Comparison of ENCODE assay signal across 16 cellular contexts in the genomic region with DNA sequence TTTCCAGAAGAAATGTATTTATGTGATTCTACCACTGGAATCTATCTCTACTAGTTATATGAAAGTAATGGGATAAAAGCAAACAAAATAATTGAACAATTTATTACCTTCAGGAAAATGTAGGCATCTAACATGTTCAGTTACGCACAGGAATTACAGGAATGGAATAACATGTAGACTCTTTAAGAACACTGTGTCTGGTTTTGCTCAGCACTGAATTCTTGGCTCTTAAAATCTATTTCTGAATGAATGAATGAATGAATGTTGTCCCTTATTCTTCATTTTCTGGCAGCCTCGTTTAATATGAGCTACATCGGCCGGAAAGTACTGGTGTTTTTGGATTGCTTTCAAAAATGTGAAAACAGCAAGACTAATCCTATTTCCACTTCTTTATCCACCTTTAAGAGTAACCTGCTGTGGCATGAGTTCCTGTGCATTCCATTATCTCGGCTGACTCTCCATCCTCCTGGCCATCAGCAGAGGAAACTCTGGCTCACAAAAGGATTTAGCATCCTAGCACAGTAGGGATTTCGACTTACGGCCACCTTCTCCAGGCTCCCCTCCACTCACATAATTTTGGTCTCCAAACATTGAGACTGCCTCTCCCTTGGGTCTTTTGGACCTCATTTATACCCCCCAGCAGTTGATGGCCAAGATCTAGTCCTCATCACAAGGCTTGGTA.
DNase-seq lines count a peak whose midpoint lies in the region; ATAC-seq and TF ChIP-seq lines count a peak whose summit lies in the region.
"Had no signal": no experiment of that assay in that cellular context is flagged by ENCODE, and none has a peak within 500 bp of the region (broad histone marks: within the 10 kb centered on the region; RNA-seq: fewer than 3 reads in every experiment).

No MANE protein-coding gene starts in this region.

- H3K4me3 Mint-ChIP-seq in CD4-positive, alpha-beta memory T cell = peak overlapping the region in 7 of 8 donors; percentile 32 to 78 (median 66)
- H3K4me3 Mint-ChIP-seq in activated naive CD8-positive, alpha-beta T cell treated with anti-CD3 and anti-CD28 coated beads, Interleukin-2, amount 10 ng/mL, durations not matched to agents 7 days and 5 days = no peak overlapping the region

- H3K9me3 Mint-ChIP-seq in CD4-positive, alpha-beta memory T cell = peaks cover 0 to 4% (median 0%) of the 10 kb centered on the region in 8 donors
- H3K9me3 Mint-ChIP-seq in activated naive CD8-positive, alpha-beta T cell treated with anti-CD3 and anti-CD28 coated beads, Interleukin-2, amount 10 ng/mL, durations not matched to agents 7 days and 5 days = peaks cover 2% of the 10 kb centered on the region

- H3K27me3 Mint-ChIP-seq in CD4-positive, alpha-beta memory T cell = no peaks in the 10 kb centered on the region
- H3K27me3 Mint-ChIP-seq in activated naive CD8-positive, alpha-beta T cell treated with anti-CD3 and anti-CD28 coated beads, Interleukin-2, amount 10 ng/mL, durations not matched to agents 7 days and 5 days = no peaks in the 10 kb centered on the region

- DNase-seq in A673 (ENCODE audit: low spot score) (peak; percentile 35), mesendoderm (peak; percentile 27), adrenal gland (no peak)
- DNase-seq in CD4-positive, alpha-beta memory T cell = no peak
- DNase-seq in activated naive CD8-positive, alpha-beta T cell treated with anti-CD3 and anti-CD28 coated beads, Interleukin-2, amount 10 ng/mL, durations not matched to agents 7 days and 5 days = no peak
- DNase-seq: activated CD4-positive, CD25-positive, alpha-beta regulatory T cell treated with anti-CD3 and anti-CD28 coated beads, Interleukin-2, amount 50 U/mL, for 72 hours; cerebellar nuclear complex; NCI-H2029; NCI-H524; SHP77 treated with DMSO at 0.1 percent for 48 hours; stimulated activated CD4-positive, alpha-beta T cell treated with anti-CD3 and anti-CD28 coated beads, Interleukin-1b, Interleukin-23, amount 100 ng/mL, for 48 hours had no signal

- H2BK120ac ChIP-seq in mesendoderm (ENCODE audit: low read depth, low read length) = no peak overlapping the region

- no peak overlapping the region for H3K4me2 ChIP-seq in mesendoderm (ENCODE audit: low read length)

- no peak overlapping the region for H2BK5ac ChIP-seq in mesendoderm (ENCODE audit: low read length)

- H2AK5ac ChIP-seq in mesendoderm (ENCODE audit: low read length) = no peak overlapping the region

- peak overlapping the region; percentile 68 to 98 (median 96) for H3K27ac Mint-ChIP-seq in CD4-positive, alpha-beta memory T cell
- peak overlapping the region; percentile 57 for H3K27ac Mint-ChIP-seq in activated naive CD8-positive, alpha-beta T cell treated with anti-CD3 and anti-CD28 coated beads, Interleukin-2, amount 10 ng/mL, durations not matched to agents 7 days and 5 days

- no peaks in the 10 kb centered on the region for H3K36me3 ChIP-seq in A673 (ENCODE audit: insufficient read depth, low read length, poor library complexity, severe bottlenecking)
- no peaks in the 10 kb centered on the region for H3K36me3 ChIP-seq in CD4-positive, alpha-beta memory T cell (ENCODE audit: insufficient read depth, low read length)
- H3K36me3 ChIP-seq in mesendoderm (ENCODE audit: control insufficient read depth, insufficient read depth, low read length) = no peaks in the 10 kb centered on the region
- H3K36me3 ChIP-seq in adrenal gland (replicated peaks in 1 of 2) = no peaks in the 10 kb centered on the region

- ATAC-seq in activated naive CD8-positive, alpha-beta T cell treated with anti-CD3 and anti-CD28 coated beads, Interleukin-2, amount 10 ng/mL, durations not matched to agents 7 days and 5 days (ENCODE audit: low read depth) = no peak
- ATAC-seq in GM19324 (IDR thresholded peaks at IDR 0.05; ENCODE audit: low FRiP score, unreplicated experiment) (no peak), HG03432 (IDR thresholded peaks at IDR 0.05; ENCODE audit: unreplicated experiment) (no peak), GM18520 (IDR thresholded peaks at IDR 0.05; ENCODE audit: unreplicated experiment) (no peak)
- ATAC-seq: HepG2, sciatic nerve had no signal

- H3K4me1 ChIP-seq in A673 (ENCODE audit: insufficient read depth, low read length, poor library complexity, severe bottlenecking) = no peaks in the 10 kb centered on the region
- H3K4me1 ChIP-seq in CD4-positive, alpha-beta memory T cell (ENCODE audit: insufficient read depth, low read length) = peaks cover 91% of the 10 kb centered on the region
- peaks cover 1% of the 10 kb centered on the region for H3K4me1 ChIP-seq in mesendoderm (ENCODE audit: control insufficient read depth, low read depth, low read length)
- H3K4me1 ChIP-seq in adrenal gland (replicated peaks in 1 of 2) = peaks cover 0 to 9% of the 10 kb centered on the region in 2 donors

- H3K79me1 ChIP-seq in mesendoderm (ENCODE audit: low read length) = no peaks in the 10 kb centered on the region

- H3K4me3 ChIP-seq in A673 (ENCODE audit: low read depth, low read length, poor library complexity, severe bottlenecking) (no peak overlapping the region), mesendoderm (ENCODE audit: low read length) (no peak overlapping the region), adrenal gland (no peak overlapping the region)
- H3K4me3 ChIP-seq in CD4-positive, alpha-beta memory T cell (ENCODE audit: low read length in 2 of 2) = no peak overlapping the region

- H3K36me3 Mint-ChIP-seq in CD4-positive, alpha-beta memory T cell = peaks cover 18 to 32% of the 10 kb centered on the region in 2 donors
- peaks cover 12% of the 10 kb centered on the region for H3K36me3 Mint-ChIP-seq in activated naive CD8-positive, alpha-beta T cell treated with anti-CD3 and anti-CD28 coated beads, Interleukin-2, amount 10 ng/mL, durations not matched to agents 7 days and 5 days

- H4K8ac ChIP-seq in mesendoderm (ENCODE audit: low read depth, low read length) = no peak overlapping the region

- H3K9me3 ChIP-seq in A673 (ENCODE audit: low read depth, low read length, poor library complexity, severe bottlenecking) (no peaks in the 10 kb centered on the region), adrenal gland (replicated peaks in 1 of 3) (no peaks in the 10 kb centered on the region)
- no peaks in the 10 kb centered on the region for H3K9me3 ChIP-seq in CD4-positive, alpha-beta memory T cell (ENCODE audit: control insufficient read depth in 1 of 2, low read length in 2 of 2)

- H3K79me2 ChIP-seq in mesendoderm (ENCODE audit: control insufficient read depth, insufficient read depth, low read length) = no peaks in the 10 kb centered on the region

- H2BK15ac ChIP-seq in mesendoderm (replicated peaks; ENCODE audit: low read depth) = no peak overlapping the region

- H3K23ac ChIP-seq in mesendoderm (ENCODE audit: low read length) = no peak overlapping the region

- POLR2A ChIA-PET in A673 (lab: Charles Lee; ENCODE audit: low non-redundant PET) = no interaction called here
- POLR2A ChIA-PET in CD4-positive, alpha-beta memory T cell (lab: Charles Lee; ENCODE audit: partially characterized antibody) = interaction anchor here (0.7 to 1.5 kb wide), 6 partner anchors 15 to 420 kb away, joined by 3 to 5 read pairs (median 4); no protein-coding TSS in a partner anchor
- POLR2A ChIA-PET in activated naive CD8-positive, alpha-beta T cell treated with anti-CD3 and anti-CD28 coated beads, Interleukin-2, amount 10 ng/mL, durations not matched to agents 7 days and 5 days (lab: Charles Lee) = interaction anchor here (0.7 to 9.4 kb wide), 2 partner anchors 15 to 16 kb away, joined by 4 to 98 read pairs; no protein-coding TSS in a partner anchor

- H3K4me1 Mint-ChIP-seq in CD4-positive, alpha-beta memory T cell = peaks cover 76 to 94% (median 85%) of the 10 kb centered on the region in 4 donors
- peaks cover 69% of the 10 kb centered on the region for H3K4me1 Mint-ChIP-seq in activated naive CD8-positive, alpha-beta T cell treated with anti-CD3 and anti-CD28 coated beads, Interleukin-2, amount 10 ng/mL, durations not matched to agents 7 days and 5 days

- intact Hi-C loops in A673 (cut with micrococcal nuclease; ENCODE audit: unreplicated experiment) = no loop called here
- intact Hi-C loops in CD4-positive, alpha-beta memory T cell (cut with micrococcal nuclease) = no loop called here
- intact Hi-C loops in adrenal gland (cut with DNase I) = no loop called here

- no peak overlapping the region for H4K5ac ChIP-seq in mesendoderm (ENCODE audit: low read length)

- no peak overlapping the region for H3K9ac ChIP-seq in mesendoderm (ENCODE audit: low read length)

- no peak for TF ChIP-seq POLR2A in adrenal gland (IDR thresholded peaks at IDR 0.05)

- no CpG with 5 or more reads among the region's 7 CpGs for WGBS in mesendoderm (ENCODE audit: extremely low coverage, insufficient coverage, low lambda C conversion rate)
- whole genome bisulfite sequencing in adrenal gland, 4 donors = 76 to 94% (median 89%) methylated on average over 7 of the region's 7 CpGs

- CTCF ChIA-PET in A673 (lab: Charles Lee) = no interaction called here
- CTCF ChIA-PET in CD4-positive, alpha-beta memory T cell (lab: Charles Lee; ENCODE audit: partially characterized antibody) = interaction anchor here (1.0 to 4.7 kb wide), 3 partner anchors 17 to 58 kb away, joined by 4 to 23 read pairs (median 4); no protein-coding TSS in a partner anchor

- no peak overlapping the region for H3K4ac ChIP-seq in mesendoderm (ENCODE audit: low read depth, low read length)

- H3K27ac ChIP-seq in A673 (ENCODE audit: low read depth, low read length, poor library complexity, severe bottlenecking) (no peak overlapping the region), mesendoderm (ENCODE audit: low read depth, low read length) (no peak overlapping the region), adrenal gland (no peak overlapping the region)
- H3K27ac ChIP-seq in CD4-positive, alpha-beta memory T cell (ENCODE audit: low read depth, low read length) = no peak overlapping the region

- H3K56ac ChIP-seq in mesendoderm (ENCODE audit: low read length) = no peak overlapping the region

- H3K27me3 ChIP-seq in A673 (replicated peaks; ENCODE audit: insufficient read depth, low read depth, low read length, poor library complexity) = no peaks in the 10 kb centered on the region
- no peaks in the 10 kb centered on the region for H3K27me3 ChIP-seq in CD4-positive, alpha-beta memory T cell (ENCODE audit: insufficient read depth, low read length)
- H3K27me3 ChIP-seq in mesendoderm (ENCODE audit: insufficient read depth, low read length, poor library complexity) = no peaks in the 10 kb centered on the region
- no peaks in the 10 kb centered on the region for H3K27me3 ChIP-seq in adrenal gland

- BruUV-seq in A673 (replicated peaks; lab: Mats Ljungman, UMichigan) = no TSS peak

- TF ChIP-seq CTCF in A673 (conservative IDR thresholded peaks at IDR 0.05; ENCODE audit: low read depth, low read length) = no peak
- no peak for TF ChIP-seq CTCF in adrenal gland (IDR thresholded peaks at IDR 0.05)

- no peak overlapping the region for H3K18ac ChIP-seq in mesendoderm (ENCODE audit: low read length)

Comparison
In these comparisons a context has a peak if more than half of its experiments do, and no peak if none do; other contexts are left out.
1. DNase-seq: peak in A673 (single experiment) and mesendoderm (single experiment); none in CD4-positive, alpha-beta memory T cell (0 of 5), activated naive CD8-positive, alpha-beta T cell treated with anti-CD3 and anti-CD28 coated beads, Interleukin-2, amount 10 ng/mL, durations not matched to agents 7 days and 5 days (single experiment) and adrenal gland (0 of 7).